In the genomic region with DNA sequence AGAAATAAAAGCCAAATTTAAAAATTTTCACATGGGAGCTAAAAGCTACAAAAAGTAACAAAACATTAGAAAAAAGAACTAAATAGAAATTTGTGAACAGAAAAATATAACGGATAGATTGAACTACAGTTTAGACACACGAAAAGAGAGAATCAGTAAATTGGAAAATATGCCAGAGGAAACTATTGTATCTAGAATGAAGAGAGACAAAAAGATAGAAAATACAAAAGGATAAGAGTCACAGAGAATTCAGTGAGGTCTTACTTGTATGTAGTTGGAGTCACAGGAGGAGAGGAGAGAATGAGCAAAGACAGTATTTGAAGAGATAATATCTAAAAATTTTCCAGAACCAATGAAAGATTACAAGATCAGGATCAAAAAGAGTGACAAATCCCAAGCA, we compare ENCODE assay signal across 18 cellular contexts. TPM values are rescaled to one million over a fixed set of nuclear protein-coding genes. Genes with fewer than 3 reads are reported as not detected.
DNase-seq lines count a peak whose midpoint lies in the region; ATAC-seq, FAIRE-seq and TF ChIP-seq lines count a peak whose summit lies in the region.
"Had no signal": no experiment of that assay in that cellular context is flagged by ENCODE, and none has a peak within 500 bp of the region (broad histone marks: within the 10 kb centered on the region; RNA-seq: fewer than 3 reads in every experiment).

No MANE protein-coding gene starts in this region.

- peaks cover 25% of the 10 kb centered on the region for H3K36me3 Mint-ChIP-seq in GM23338 (ENCODE audit: low read depth)

- H3K27me3 ChIP-seq in HepG2 (ENCODE audit: control insufficient read depth in 1 of 2, insufficient read depth in 2 of 2, low read length in 2 of 2) (no peaks in the 10 kb centered on the region), right lobe of liver (no peaks in the 10 kb centered on the region), HUES48 (ENCODE audit: control insufficient read depth, insufficient read depth, low read length) (no peaks in the 10 kb centered on the region), K562 (ENCODE audit: control insufficient read depth in 2 of 2, insufficient read depth in 2 of 2, low read length in 2 of 2) (no peaks in the 10 kb centered on the region), aorta (ENCODE audit: control insufficient read depth in 1 of 2, insufficient read depth in 2 of 2, low read length in 1 of 2) (no peaks in the 10 kb centered on the region), PC-9 (ENCODE audit: insufficient read depth, low read depth) (no peaks in the 10 kb centered on the region), GM23338 (ENCODE audit: insufficient read depth) (no peaks in the 10 kb centered on the region)

- H3K36me3 ChIP-seq in HepG2 (replicated peaks in 1 of 2; ENCODE audit: control insufficient read depth in 1 of 2, insufficient read depth in 2 of 2, low read length in 2 of 2), result no peaks in the 10 kb centered on the region
- H3K36me3 ChIP-seq in right lobe of liver, result no peaks in the 10 kb centered on the region
- H3K36me3 ChIP-seq in HUES48 (ENCODE audit: control insufficient read depth, insufficient read depth, low read length), result no peaks in the 10 kb centered on the region
- no peaks in the 10 kb centered on the region for H3K36me3 ChIP-seq in K562 (ENCODE audit: control insufficient read depth, insufficient read depth, low read length)
- no peaks in the 10 kb centered on the region for H3K36me3 ChIP-seq in aorta (ENCODE audit: control insufficient read depth in 1 of 2, insufficient read depth in 2 of 2, low read length in 1 of 2)
- H3K36me3 ChIP-seq in PC-9 (ENCODE audit: low read depth), result 0 out of 2 replicates have a peak, but pooled peaks cover 6% of the 10 kb centered on the region
- 0 out of 2 replicates have a peak, but pooled peaks cover 7% of the 10 kb centered on the region for H3K36me3 ChIP-seq in GM23338 (ENCODE audit: insufficient read depth)

- WGBS in HepG2 (ENCODE audit: low lambda C conversion rate), result 98% methylated on average over 2 of the region's 2 CpGs
- 100% methylated on average over 2 of the region's 2 CpGs for WGBS in right lobe of liver (ENCODE audit: insufficient coverage, low coverage, low lambda C conversion rate, missing lambda C conversion rate)
- 67% methylated on average over 2 of the region's 2 CpGs for WGBS in K562 (ENCODE audit: insufficient coverage, low coverage, missing lambda C conversion rate)
- WGBS in aorta, 2 donors, result 90 to 99% methylated on average over 2 of the region's 2 CpGs

- H3K9me3 ChIP-seq in HepG2 (ENCODE audit: low read length), result peaks cover 19% of the 10 kb centered on the region
- no peaks in the 10 kb centered on the region for H3K9me3 ChIP-seq in right lobe of liver
- peaks cover 8% of the 10 kb centered on the region for H3K9me3 ChIP-seq in HUES48 (ENCODE audit: control insufficient read depth, insufficient read depth, low read length)
- peaks cover 9% of the 10 kb centered on the region; the same call in 1 of the 2 replicates for H3K9me3 ChIP-seq in K562 (replicated peaks; ENCODE audit: control insufficient read depth, insufficient read depth, low read depth, low read length)
- no peaks in the 10 kb centered on the region for H3K9me3 ChIP-seq in aorta (ENCODE audit: control insufficient read depth, low read length)
- H3K9me3 ChIP-seq in PC-9 (ENCODE audit: insufficient read depth, low read depth), result peaks cover 7% of the 10 kb centered on the region

- peaks cover 22% of the 10 kb centered on the region for H3K9me3 Mint-ChIP-seq in GM23338

- no peak overlapping the region for H3K27ac Mint-ChIP-seq in GM23338
- H3K27ac Mint-ChIP-seq: H9 had no signal

- BruUV-seq in HepG2 (replicated peaks; lab: Mats Ljungman, UMichigan) (no TSS peak), K562 (replicated peaks; lab: Mats Ljungman, UMichigan) (no TSS peak), PC-9 (replicated peaks; lab: Mats Ljungman, UMichigan) (no TSS peak)

- in situ Hi-C loops in HepG2 (cut with HindIII; ENCODE audit: extremely low pct_ligation_motif_present, low pct_unique_long_range_greater_than_20kb) (no loop called here), K562 (cut with MboI) (no loop called here)

- peaks cover 16% of the 10 kb centered on the region for H3K4me1 ChIP-seq in HepG2 (ENCODE audit: insufficient read depth, low read length)
- H3K4me1 ChIP-seq in right lobe of liver, result no peaks in the 10 kb centered on the region
- H3K4me1 ChIP-seq in HUES48 (ENCODE audit: control insufficient read depth, insufficient read depth, low read length), result peaks cover 8% of the 10 kb centered on the region; the same call in 1 of the 2 replicates
- no peaks in the 10 kb centered on the region for H3K4me1 ChIP-seq in K562 (replicated peaks in 1 of 2; ENCODE audit: control insufficient read depth in 2 of 2, insufficient read depth in 2 of 2, low read length in 2 of 2)
- H3K4me1 ChIP-seq in aorta (ENCODE audit: control insufficient read depth in 1 of 2, insufficient read depth in 2 of 2, low read length in 2 of 2), result no peaks in the 10 kb centered on the region
- H3K4me1 ChIP-seq in PC-9 (replicated peaks; ENCODE audit: insufficient read depth), result peaks cover 52% of the 10 kb centered on the region
- H3K4me1 ChIP-seq in GM23338 (ENCODE audit: insufficient read depth), result peaks cover 3% of the 10 kb centered on the region

- H3K27ac ChIP-seq in HepG2 (ENCODE audit: extremely low read length, insufficient read depth, low read length) (no peak overlapping the region), right lobe of liver (no peak overlapping the region), HUES48 (ENCODE audit: low read depth, low read length) (peak overlapping the region; percentile 74), K562 (ENCODE audit: extremely low read depth, low read depth, low read length) (no peak overlapping the region), aorta (ENCODE audit: low read depth in 1 of 2, low read length in 2 of 2) (no peak overlapping the region), PC-9 (no peak overlapping the region), GM23338 (ENCODE audit: low read depth) (no peak overlapping the region)
- H3K27ac ChIP-seq: C4-2B had no signal

- H2AFZ ChIP-seq in HepG2 (ENCODE audit: low read length) (no peak overlapping the region), K562 (ENCODE audit: low read depth, low read length) (no peak overlapping the region), PC-9 (no peak overlapping the region), GM23338 (no peak overlapping the region)

- ATAC-seq in HepG2 (no peak), right lobe of liver (no peak), K562 (no peak), aorta (ENCODE audit: low FRiP score) (no peak), GM23338 (no peak)

- no peaks in the 10 kb centered on the region for H4K20me1 ChIP-seq in HepG2 (ENCODE audit: insufficient read depth, low read length)
- H4K20me1 ChIP-seq in K562 (replicated peaks; ENCODE audit: control insufficient read depth, insufficient read depth, low read length), result no peaks in the 10 kb centered on the region
- no peaks in the 10 kb centered on the region for H4K20me1 ChIP-seq in PC-9 (ENCODE audit: insufficient read depth)
- H4K20me1 ChIP-seq in GM23338 (replicated peaks; ENCODE audit: insufficient read depth), result peaks cover 7% of the 10 kb centered on the region; the same call in 1 of the 2 replicates

- TF ChIP-seq EP300 in HepG2 (IDR thresholded peaks at IDR 0.05; ENCODE audit: low read depth in 2 of 2, low read length in 2 of 2) (no peak), HepG2 (CRISPR knock-in tag; IDR thresholded peaks at IDR 0.05; ENCODE audit: borderline replicate concordance) (no peak), K562 (IDR thresholded peaks at IDR 0.05; ENCODE audit: low read length) (no peak)

- TF ChIP-seq POLR2A in HepG2 (IDR thresholded peaks at IDR 0.05; ENCODE audit: insufficient read depth in 1 of 2, low read depth in 2 of 2, low read length in 2 of 2) (no peak), right lobe of liver (IDR thresholded peaks at IDR 0.05) (no peak), K562 (conservative IDR thresholded peaks at IDR 0.05) (no peak)

- FAIRE-seq in HepG2 (lab: Jason Lieb, UNC), result no peak
- no peak for FAIRE-seq in K562 (lab: Jason Lieb, UNC)
- FAIRE-seq: H1 had no signal

- DNase-seq in HepG2 (ENCODE audit: low spot score) (no peak), right lobe of liver (no peak), K562 (ENCODE audit: extremely low read depth in 1 of 4, low spot score in 3 of 4) (no peak), aorta (no peak), PC-9 (no peak), GM23338 (ENCODE audit: low spot score) (no peak)
- DNase-seq: ACHN; AML-193; Calu3; CD4-positive, alpha-beta memory T cell; DMS79 treated with DMSO at 0.1 percent for 48 hours; GF-D8; H9; IMR-90; KBM-7 had no signal

- no peak overlapping the region for H3K4me3 ChIP-seq in HepG2 (replicated peaks in 1 of 3; ENCODE audit: insufficient read depth in 1 of 3, low read depth in 2 of 3, low read length in 3 of 3)
- H3K4me3 ChIP-seq in right lobe of liver, result no peak overlapping the region
- no peak overlapping the region for H3K4me3 ChIP-seq in HUES48 (ENCODE audit: low read depth, low read length)
- no peak overlapping the region for H3K4me3 ChIP-seq in K562
- H3K4me3 ChIP-seq in aorta (ENCODE audit: low read length in 2 of 2), result no peak overlapping the region
- H3K4me3 ChIP-seq in PC-9, result no peak overlapping the region
- H3K4me3 ChIP-seq in GM23338, result no peak overlapping the region

- no peak for TF ChIP-seq RAD21 in HepG2 (CRISPR knock-in tag; IDR thresholded peaks at IDR 0.05)
- no peak for TF ChIP-seq RAD21 in K562 (CRISPR knock-in tag; conservative IDR thresholded peaks at IDR 0.05 in 1 of 2, IDR thresholded peaks at IDR 0.05 in 1 of 2)

- CTCF ChIA-PET in HepG2 (lab: Yijun Ruan, JAX; ENCODE audit: low intra/inter-chr PET ratio, low total read pairs) (no interaction called here), K562 (lab: Yijun Ruan, JAX; ENCODE audit: low intra/inter-chr PET ratio) (interaction anchor here (0.7 kb wide), 1 partner anchor 1663 kb away, joined by 3 read pairs; no protein-coding TSS in a partner anchor), PC-9 (lab: Charles Lee) (no interaction called here)

- H3F3A ChIP-seq in PC-9 (ENCODE audit: insufficient read depth, low read depth) (peaks cover 39% of the 10 kb centered on the region), GM23338 (replicated peaks; ENCODE audit: low read depth) (no peaks in the 10 kb centered on the region)

- H3K4me2 ChIP-seq in HepG2 (ENCODE audit: low read depth, low read length), result no peak overlapping the region
- H3K4me2 ChIP-seq in K562 (ENCODE audit: insufficient read depth, low read length), result no peak overlapping the region
- H3K4me2 ChIP-seq in PC-9, result no peak overlapping the region
- no peak overlapping the region for H3K4me2 ChIP-seq in GM23338

- peaks cover 8% of the 10 kb centered on the region; the same call in 2 of the 3 replicates for H3K4me1 Mint-ChIP-seq in GM23338

- no peaks in the 10 kb centered on the region for H3K9me1 ChIP-seq in K562 (ENCODE audit: control insufficient read depth, insufficient read depth, low read length)

- H3K9ac ChIP-seq in HepG2 (ENCODE audit: insufficient read depth, low read depth, low read length) (no peak overlapping the region), HUES48 (ENCODE audit: low read depth, low read length) (no peak overlapping the region), K562 (ENCODE audit: insufficient read depth in 1 of 2, low read depth in 2 of 2, low read length in 2 of 2) (no peak overlapping the region)

- H3K79me2 ChIP-seq in HepG2 (ENCODE audit: insufficient read depth, low read length) (no peaks in the 10 kb centered on the region), K562 (ENCODE audit: control insufficient read depth, insufficient read depth, low read length) (no peaks in the 10 kb centered on the region), PC-9 (ENCODE audit: low read depth) (peaks cover 16% of the 10 kb centered on the region; the same call in 1 of the 2 replicates), GM23338 (replicated peaks; ENCODE audit: insufficient read depth) (no peaks in the 10 kb centered on the region)

- intact Hi-C loops in HepG2 (cut with micrococcal nuclease; ENCODE audit: unreplicated experiment), result no loop called here
- intact Hi-C loops in right lobe of liver (cut with DNase I), result no loop called here
- intact Hi-C loops in K562 (cut with micrococcal nuclease), result no loop called here
- intact Hi-C loops in aorta (cut with DNase I), result loop anchor here in 1 of 2 donors (5.0 kb wide), 1 partner anchor 395 kb away; no protein-coding TSS in a partner anchor
- intact Hi-C loops in PC-9 (cut with micrococcal nuclease; ENCODE audit: unreplicated experiment), result no loop called here

- H3K9me2 ChIP-seq in PC-9 (ENCODE audit: insufficient read depth) (no peaks in the 10 kb centered on the region), GM23338 (ENCODE audit: insufficient read depth) (no peaks in the 10 kb centered on the region)

- TF ChIP-seq CTCF in HepG2 (CRISPR knock-in tag; IDR thresholded peaks at IDR 0.05) (no peak), right lobe of liver (IDR thresholded peaks at IDR 0.05) (no peak), K562 (IDR thresholded peaks at IDR 0.05 in 2 of 3, conservative IDR thresholded peaks at IDR 0.05 in 1 of 3; ENCODE audit: insufficient read depth in 2 of 3, low read depth in 1 of 3, low read length in 3 of 3) (no peak), PC-9 (conservative IDR thresholded peaks at IDR 0.05) (no peak), GM23338 (conservative IDR thresholded peaks at IDR 0.05; ENCODE audit: low read depth in 2 of 2) (no peak)

- no peak overlapping the region for H3K4me3 Mint-ChIP-seq in GM23338
- H3K4me3 Mint-ChIP-seq: CD4-positive, alpha-beta memory T cell; H9 had no signal

- POLR2A ChIA-PET in HepG2 (lab: Yijun Ruan, JAX) (no interaction called here), K562 (lab: Yijun Ruan, JAX) (no interaction called here), PC-9 (lab: Charles Lee; ENCODE audit: unreplicated experiment) (no interaction called here)

- H3K27me3 Mint-ChIP-seq in GM23338 (ENCODE audit: insufficient read depth, low read depth, poor library complexity), result no peaks in the 10 kb centered on the region
- H3K27me3 Mint-ChIP-seq: CD4-positive, alpha-beta memory T cell had no signal

RNA-seq across cellular contexts. Expression of gene MCFD2, which starts 11.3 kb away (rescaled TPM):
- 191 and 232 TPM in 2 replicates for total RNA-seq in HepG2 (2016; rRNA removed; fragmentation: Illumina TruSeq; extraction: Trizol)
- 20.4 and 23.3 TPM in 2 replicates for total RNA-seq in HepG2 (2016; cell fraction: cytosol; rRNA removed; fragmentation: Illumina TruSeq; extraction: Trizol; ENCODE audit: low read depth)
- total RNA-seq in HepG2 (2016; cell fraction: insoluble cytoplasmic fraction; rRNA removed; fragmentation: Illumina TruSeq; extraction: Trizol), result 188 and 227 TPM in 2 replicates
- total RNA-seq in HepG2 (2016; cell fraction: membrane; rRNA removed; fragmentation: Illumina TruSeq; extraction: Trizol), result 73.2 and 79.2 TPM in 2 replicates
- 172 and 204 TPM in 2 replicates for total RNA-seq in HepG2 (2016; cell fraction: nucleus; rRNA removed; fragmentation: Illumina TruSeq; extraction: Trizol)
- polyA plus RNA-seq in HepG2 (2011; rRNA removed), result 170 and 183 TPM in 2 replicates
- polyA plus RNA-seq in HepG2 (2011; cell fraction: cytosol; rRNA removed), result 120 and 161 TPM in 2 replicates
- polyA plus RNA-seq in HepG2 (2011; cell fraction: nucleus; rRNA removed), result 48.7 and 68.4 TPM in 2 replicates
- polyA plus RNA-seq in HepG2 (2012), result 135 and 170 TPM in 2 replicates
- polyA plus RNA-seq in HepG2 (2016; cell fraction: cytosol; fragmentation: Illumina TruSeq; extraction: Trizol; ENCODE audit: low read depth), result 30.7 and 36.6 TPM in 2 replicates
- 146 TPM in 2 replicates for polyA plus RNA-seq in HepG2 (2016; cell fraction: insoluble cytoplasmic fraction; fragmentation: Illumina TruSeq; extraction: Trizol; ENCODE audit: low read depth)
- 43.2 and 44.0 TPM in 2 replicates for polyA plus RNA-seq in HepG2 (2016; cell fraction: membrane; fragmentation: Illumina TruSeq; extraction: Trizol; ENCODE audit: low read depth)
- polyA plus RNA-seq in HepG2 (2016; cell fraction: nucleus; fragmentation: Illumina TruSeq; extraction: Trizol; ENCODE audit: insufficient read depth, low read depth), result 201 and 204 TPM in 2 replicates
- polyA minus RNA-seq in HepG2 (2011; rRNA and poly(A)+ RNA removed; ENCODE audit: low replicate concordance), result 95.6 and 263 TPM in 2 replicates
- 122 and 129 TPM in 2 replicates for polyA minus RNA-seq in HepG2 (2011; cell fraction: cytosol; rRNA and poly(A)+ RNA removed)
- polyA minus RNA-seq in HepG2 (2011; cell fraction: nucleus; rRNA and poly(A)+ RNA removed), result 66.2 and 98.2 TPM in 2 replicates
- 100 to 1,000 TPM in 3 of 6 experiments, 10 to 100 TPM in 3; 85.0 to 147 (median 99.2) TPM for total RNA-seq in right lobe of liver
- total RNA-seq in K562 (2011; cell fraction: chromatin; rRNA removed; ENCODE audit: low replicate concordance), result 97.6 and 157 TPM in 2 replicates
- total RNA-seq in K562 (2011; cell fraction: nucleolus; rRNA removed), result 127 and 128 TPM in 2 replicates
- 152 and 201 TPM in 2 replicates for total RNA-seq in K562 (2011; cell fraction: nucleoplasm; rRNA removed)
- total RNA-seq in K562 (2014; rRNA removed), result 78.6 and 82.9 TPM in 2 replicates
- 99.4 and 117 TPM in 2 replicates for total RNA-seq in K562 (2014; rRNA removed; fragmentation: Illumina TruSeq; extraction: Trizol)
- 95.8 and 100 TPM in 2 replicates for total RNA-seq in K562 (2015; rRNA removed; fragmentation: Illumina TruSeq; extraction: Trizol)
- 115 and 125 TPM in 2 replicates for total RNA-seq in K562 (2021)
- 165 and 201 TPM in 2 replicates for polyA plus RNA-seq in K562 (2011; rRNA removed)
- 73.3 and 94.0 TPM in 2 replicates for polyA plus RNA-seq in K562 (2011; cell fraction: cytosol; rRNA removed)
- 44.7 and 52.8 TPM in 2 replicates for polyA plus RNA-seq in K562 (2011; cell fraction: nucleus; rRNA removed)
- 122 and 156 TPM in 2 replicates for polyA plus RNA-seq in K562 (2012)
- polyA plus RNA-seq in K562 (2014; fragmentation: Illumina TruSeq; extraction: Trizol), result 110 and 123 TPM in 2 replicates
- 100 to 1,000 TPM; 217 to 237 TPM for polyA plus RNA-seq in K562 (2014; fragmentation: Nextera tagmentation; extraction: Ambion mirVana)
- polyA plus RNA-seq in K562 (2014; rRNA removed), result 94.0 and 99.3 TPM in 2 replicates
- 227 and 238 TPM in 2 replicates for polyA minus RNA-seq in K562 (2011; rRNA and poly(A)+ RNA removed)
- polyA minus RNA-seq in K562 (2011; cell fraction: cytosol; rRNA and poly(A)+ RNA removed), result 45.9 and 53.0 TPM in 2 replicates
- polyA minus RNA-seq in K562 (2011; cell fraction: nucleus; rRNA and poly(A)+ RNA removed), result 34.2 and 54.3 TPM in 2 replicates
- total RNA-seq in aorta, result 100 to 1,000 TPM; 122 to 165 TPM
- polyA plus RNA-seq in aorta, result 10 to 100 TPM; 50.1 to 53.3 TPM
- 127 and 163 TPM in 2 replicates for total RNA-seq in PC-9 (2021)
- total RNA-seq in GM23338 (2014; rRNA removed; shearing (Covaris generic)), result 55.1 and 62.0 TPM in 2 replicates
- polyA plus RNA-seq in GM23338 (2016; fragmentation: Nextera tagmentation; extraction: Ambion mirVana), result 91.9 and 97.5 TPM in 2 replicates

RNA-seq across cellular contexts. Expression of gene TTC7A, which starts 14.2 kb away (rescaled TPM):
- total RNA-seq in HepG2 (2016; rRNA removed; fragmentation: Illumina TruSeq; extraction: Trizol), result 21.0 and 24.0 TPM in 2 replicates
- total RNA-seq in HepG2 (2016; cell fraction: cytosol; rRNA removed; fragmentation: Illumina TruSeq; extraction: Trizol; ENCODE audit: low read depth), result 8.3 and 8.9 TPM in 2 replicates
- total RNA-seq in HepG2 (2016; cell fraction: insoluble cytoplasmic fraction; rRNA removed; fragmentation: Illumina TruSeq; extraction: Trizol), result 17.8 and 24.5 TPM in 2 replicates
- total RNA-seq in HepG2 (2016; cell fraction: membrane; rRNA removed; fragmentation: Illumina TruSeq; extraction: Trizol), result 18.3 and 18.8 TPM in 2 replicates
- total RNA-seq in HepG2 (2016; cell fraction: nucleus; rRNA removed; fragmentation: Illumina TruSeq; extraction: Trizol), result 28.5 and 28.8 TPM in 2 replicates
- 23.7 and 25.2 TPM in 2 replicates for polyA plus RNA-seq in HepG2 (2011; rRNA removed)
- 16.5 and 24.2 TPM in 2 replicates for polyA plus RNA-seq in HepG2 (2011; cell fraction: cytosol; rRNA removed)
- 65.7 and 80.5 TPM in 2 replicates for polyA plus RNA-seq in HepG2 (2011; cell fraction: nucleus; rRNA removed)
- polyA plus RNA-seq in HepG2 (2012), result 20.4 and 24.1 TPM in 2 replicates
- polyA plus RNA-seq in HepG2 (2016; cell fraction: cytosol; fragmentation: Illumina TruSeq; extraction: Trizol; ENCODE audit: low read depth), result 5.7 and 5.8 TPM in 2 replicates
- polyA plus RNA-seq in HepG2 (2016; cell fraction: insoluble cytoplasmic fraction; fragmentation: Illumina TruSeq; extraction: Trizol; ENCODE audit: low read depth), result 19.1 and 24.2 TPM in 2 replicates
- 11.6 and 14.8 TPM in 2 replicates for polyA plus RNA-seq in HepG2 (2016; cell fraction: membrane; fragmentation: Illumina TruSeq; extraction: Trizol; ENCODE audit: low read depth)
- polyA plus RNA-seq in HepG2 (2016; cell fraction: nucleus; fragmentation: Illumina TruSeq; extraction: Trizol; ENCODE audit: insufficient read depth, low read depth), result 29.2 and 31.6 TPM in 2 replicates
- polyA minus RNA-seq in HepG2 (2011; rRNA and poly(A)+ RNA removed; ENCODE audit: low replicate concordance), result 25.8 and 60.0 TPM in 2 replicates
- 12.9 and 13.4 TPM in 2 replicates for polyA minus RNA-seq in HepG2 (2011; cell fraction: cytosol; rRNA and poly(A)+ RNA removed)
- polyA minus RNA-seq in HepG2 (2011; cell fraction: nucleus; rRNA and poly(A)+ RNA removed), result 37.9 and 48.2 TPM in 2 replicates
- 10 to 100 TPM in 2 of 6 experiments, 1 to 10 TPM in 4; 7.6 to 15.5 (median 9.8) TPM for total RNA-seq in right lobe of liver
- 30.2 and 61.4 TPM in 2 replicates for total RNA-seq in K562 (2011; cell fraction: chromatin; rRNA removed; ENCODE audit: low replicate concordance)
- total RNA-seq in K562 (2011; cell fraction: nucleolus; rRNA removed), result 25.0 and 33.5 TPM in 2 replicates
- total RNA-seq in K562 (2011; cell fraction: nucleoplasm; rRNA removed), result 22.7 and 28.2 TPM in 2 replicates
- 9.3 and 10.9 TPM in 2 replicates for total RNA-seq in K562 (2014; rRNA removed)
- 4.2 and 4.8 TPM in 2 replicates for total RNA-seq in K562 (2014; rRNA removed; fragmentation: Illumina TruSeq; extraction: Trizol)
- 5.8 and 5.9 TPM in 2 replicates for total RNA-seq in K562 (2015; rRNA removed; fragmentation: Illumina TruSeq; extraction: Trizol)
- total RNA-seq in K562 (2021), result 14.5 and 15.0 TPM in 2 replicates
- 7.1 and 9.3 TPM in 2 replicates for polyA plus RNA-seq in K562 (2011; rRNA removed)
- polyA plus RNA-seq in K562 (2011; cell fraction: cytosol; rRNA removed), result 5.9 and 9.1 TPM in 2 replicates
- 26.0 and 36.1 TPM in 2 replicates for polyA plus RNA-seq in K562 (2011; cell fraction: nucleus; rRNA removed)
- 10.1 and 12.3 TPM in 2 replicates for polyA plus RNA-seq in K562 (2012)
- polyA plus RNA-seq in K562 (2014; fragmentation: Illumina TruSeq; extraction: Trizol), result 7.7 and 8.8 TPM in 2 replicates
- polyA plus RNA-seq in K562 (2014; fragmentation: Nextera tagmentation; extraction: Ambion mirVana), result under 1 TPM; 0.68 to 0.70 TPM
- polyA plus RNA-seq in K562 (2014; rRNA removed), result 6.8 and 7.7 TPM in 2 replicates
- 7.8 and 7.9 TPM in 2 replicates for polyA minus RNA-seq in K562 (2011; rRNA and poly(A)+ RNA removed)
- 5.4 and 8.4 TPM in 2 replicates for polyA minus RNA-seq in K562 (2011; cell fraction: cytosol; rRNA and poly(A)+ RNA removed)
- polyA minus RNA-seq in K562 (2011; cell fraction: nucleus; rRNA and poly(A)+ RNA removed), result 16.6 and 18.9 TPM in 2 replicates
- 10 to 100 TPM; 29.7 to 53.2 TPM for total RNA-seq in aorta
- polyA plus RNA-seq in aorta, result 10 to 100 TPM; 12.0 to 24.3 TPM
- 66.8 and 80.9 TPM in 2 replicates for total RNA-seq in PC-9 (2021)
- 10.5 and 16.9 TPM in 2 replicates for total RNA-seq in GM23338 (2014; rRNA removed; shearing (Covaris generic))
- 3.2 and 3.8 TPM in 2 replicates for polyA plus RNA-seq in GM23338 (2016; fragmentation: Nextera tagmentation; extraction: Ambion mirVana)

Comparison
In these comparisons a context has a peak if more than half of its experiments do, and no peak if none do; other contexts are left out.
1. Of the 241 proteins assayed by ChIP-seq in both HepG2 and K562: peak only in HepG2: CHD4; only in K562: none; in both: none; in neither: 238; mixed calls (peak in some experiments, not most) for 2.